Comparison of ENCODE assay signal across 1 cellular context in the genomic region with DNA sequence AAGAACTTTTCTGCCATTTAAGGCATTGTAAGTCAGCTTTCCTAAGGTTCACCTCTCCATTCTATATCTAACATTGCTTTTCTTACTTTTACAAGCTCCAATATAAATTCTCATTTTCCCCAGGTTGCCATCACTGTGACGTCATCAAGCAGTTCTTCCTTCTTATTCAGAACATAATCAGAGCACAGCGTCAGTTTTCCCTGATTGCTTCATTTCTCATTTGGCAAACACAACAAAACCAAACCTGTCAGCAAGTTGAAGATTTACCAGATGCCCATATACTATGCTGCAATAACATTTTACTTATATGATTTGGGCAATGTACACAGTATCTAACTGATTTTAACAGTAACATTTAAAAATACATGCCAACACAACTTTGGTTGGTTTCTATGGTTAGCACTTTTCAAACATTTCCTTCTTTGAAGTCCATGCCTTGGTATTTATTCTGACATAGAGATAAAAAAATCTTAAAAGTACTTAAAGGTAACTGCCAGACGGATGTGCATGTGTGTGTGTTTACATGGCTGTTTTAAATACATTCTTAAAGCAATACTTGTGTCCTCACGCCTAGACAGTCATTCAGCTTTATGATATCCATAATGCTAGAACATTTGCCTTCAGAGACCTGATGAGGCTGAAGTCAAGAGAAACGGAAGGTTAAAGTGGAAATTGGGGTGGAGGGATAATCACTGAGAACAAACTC.
TF ChIP-seq lines count a peak whose summit lies in the region.

No MANE protein-coding gene starts in this region.

TF ChIP-seq in HepG2, 621 proteins besides CTCF, POLR2A, EP300 and RAD21:
- TF ChIP-seq ZNF530 (CRISPR knock-in tag; IDR thresholded peaks at IDR 0.05; ENCODE audit: low read depth) (no peak), CREB1 (IDR thresholded peaks at IDR 0.05) (peak; percentile 98), CREB1 (CRISPR knock-in tag; IDR thresholded peaks at IDR 0.05) (no peak), DR1 (CRISPR knock-in tag; IDR thresholded peaks at IDR 0.05) (no peak), ATF7 (IDR thresholded peaks at IDR 0.05) (peak; percentile 89), ATF7 (CRISPR knock-in tag; IDR thresholded peaks at IDR 0.05) (no peak)
- TF ChIP-seq, protein P1, sequence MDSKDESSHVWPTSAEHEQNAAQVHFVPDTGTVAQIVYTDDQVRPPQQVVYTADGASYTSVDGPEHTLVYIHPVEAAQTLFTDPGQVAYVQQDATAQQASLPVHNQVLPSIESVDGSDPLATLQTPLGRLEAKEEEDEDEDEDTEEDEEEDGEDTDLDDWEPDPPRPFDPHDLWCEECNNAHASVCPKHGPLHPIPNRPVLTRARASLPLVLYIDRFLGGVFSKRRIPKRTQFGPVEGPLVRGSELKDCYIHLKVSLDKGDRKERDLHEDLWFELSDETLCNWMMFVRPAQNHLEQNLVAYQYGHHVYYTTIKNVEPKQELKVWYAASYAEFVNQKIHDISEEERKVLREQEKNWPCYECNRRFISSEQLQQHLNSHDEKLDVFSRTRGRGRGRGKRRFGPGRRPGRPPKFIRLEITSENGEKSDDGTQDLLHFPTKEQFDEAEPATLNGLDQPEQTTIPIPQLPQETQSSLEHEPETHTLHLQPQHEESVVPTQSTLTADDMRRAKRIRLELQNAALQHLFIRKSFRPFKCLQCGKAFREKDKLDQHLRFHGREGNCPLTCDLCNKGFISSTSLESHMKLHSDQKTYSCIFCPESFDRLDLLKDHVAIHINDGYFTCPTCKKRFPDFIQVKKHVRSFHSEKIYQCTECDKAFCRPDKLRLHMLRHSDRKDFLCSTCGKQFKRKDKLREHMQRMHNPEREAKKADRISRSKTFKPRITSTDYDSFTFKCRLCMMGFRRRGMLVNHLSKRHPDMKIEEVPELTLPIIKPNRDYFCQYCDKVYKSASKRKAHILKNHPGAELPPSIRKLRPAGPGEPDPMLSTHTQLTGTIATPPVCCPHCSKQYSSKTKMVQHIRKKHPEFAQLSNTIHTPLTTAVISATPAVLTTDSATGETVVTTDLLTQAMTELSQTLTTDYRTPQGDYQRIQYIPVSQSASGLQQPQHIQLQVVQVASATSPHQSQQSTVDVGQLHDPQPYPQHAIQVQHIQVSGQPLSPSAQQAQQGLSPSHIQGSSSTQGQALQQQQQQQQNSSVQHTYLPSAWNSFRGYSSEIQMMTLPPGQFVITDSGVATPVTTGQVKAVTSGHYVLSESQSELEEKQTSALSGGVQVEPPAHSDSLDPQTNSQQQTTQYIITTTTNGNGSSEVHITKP (CRISPR knock-in tag; IDR thresholded peaks at IDR 0.05; ENCODE audit: low read depth), result no peak
- TF ChIP-seq, protein P2, sequence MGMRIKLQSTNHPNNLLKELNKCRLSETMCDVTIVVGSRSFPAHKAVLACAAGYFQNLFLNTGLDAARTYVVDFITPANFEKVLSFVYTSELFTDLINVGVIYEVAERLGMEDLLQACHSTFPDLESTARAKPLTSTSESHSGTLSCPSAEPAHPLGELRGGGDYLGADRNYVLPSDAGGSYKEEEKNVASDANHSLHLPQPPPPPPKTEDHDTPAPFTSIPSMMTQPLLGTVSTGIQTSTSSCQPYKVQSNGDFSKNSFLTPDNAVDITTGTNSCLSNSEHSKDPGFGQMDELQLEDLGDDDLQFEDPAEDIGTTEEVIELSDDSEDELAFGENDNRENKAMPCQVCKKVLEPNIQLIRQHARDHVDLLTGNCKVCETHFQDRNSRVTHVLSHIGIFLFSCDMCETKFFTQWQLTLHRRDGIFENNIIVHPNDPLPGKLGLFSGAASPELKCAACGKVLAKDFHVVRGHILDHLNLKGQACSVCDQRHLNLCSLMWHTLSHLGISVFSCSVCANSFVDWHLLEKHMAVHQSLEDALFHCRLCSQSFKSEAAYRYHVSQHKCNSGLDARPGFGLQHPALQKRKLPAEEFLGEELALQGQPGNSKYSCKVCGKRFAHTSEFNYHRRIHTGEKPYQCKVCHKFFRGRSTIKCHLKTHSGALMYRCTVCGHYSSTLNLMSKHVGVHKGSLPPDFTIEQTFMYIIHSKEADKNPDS (CRISPR knock-in tag; IDR thresholded peaks at IDR 0.05), result no peak
